ENCODE assay signal across 11 cellular contexts in genomic region chr15:63677778-63678177, GRCh38.
A peak's percentile ranks its signal among the peaks of the same experiment; 100 is the strongest.
DNase-seq lines count a peak whose midpoint lies in the region; ATAC-seq and TF ChIP-seq lines count a peak whose summit lies in the region.
"Had no signal": no experiment of that assay in that cellular context is flagged by ENCODE, and none has a peak within 500 bp of the region (broad histone marks: within the 10 kb centered on the region; RNA-seq: fewer than 3 reads in every experiment).

No MANE protein-coding gene starts in this region.

- intact Hi-C loops in thyroid gland (cut with DNase I), result no loop called here

- 83% methylated on average over 10 of the region's 10 CpGs for WGBS in hepatocyte (ENCODE audit: low lambda C conversion rate, missing lambda C conversion rate)
- 65 to 74% methylated on average over 10 of the region's 10 CpGs for WGBS in thyroid gland, 2 donors

- H3K9me2 ChIP-seq in hepatocyte (replicated peaks; ENCODE audit: insufficient read depth), result no peaks in the 10 kb centered on the region

- TF ChIP-seq CTCF in VCaP (conservative IDR thresholded peaks at IDR 0.05) (no peak), hepatocyte (IDR thresholded peaks at IDR 0.05; ENCODE audit: poor library complexity) (no peak), thyroid gland (IDR thresholded peaks at IDR 0.05) (no peak)

- no peaks in the 10 kb centered on the region for H4K20me1 ChIP-seq in hepatocyte (ENCODE audit: insufficient read depth, poor library complexity, severe bottlenecking)

- H3K9me3 ChIP-seq in hepatocyte (ENCODE audit: low read depth), result no peaks in the 10 kb centered on the region
- no peaks in the 10 kb centered on the region for H3K9me3 ChIP-seq in thyroid gland

- no peaks in the 10 kb centered on the region for H3K27me3 Mint-ChIP-seq in activated T-cell treated with anti-CD3 and anti-CD28 coated beads, Interleukin-2, amount 50 U/mL, for 24 hours
- H3K27me3 Mint-ChIP-seq: activated naive CD4-positive, alpha-beta T cell treated with anti-CD3 and anti-CD28 coated beads, Interleukin-2, amount 50 U/mL, for 24 hours had no signal

- no peak for DNase-seq in activated T-cell treated with anti-CD3 and anti-CD28 coated beads, Interleukin-2, amount 50 U/mL, for 24 hours
- DNase-seq in activated T-cell treated with anti-CD3 and anti-CD28 coated beads, Interleukin-2, amount 50 U/mL, for 48 hours, result no peak
- DNase-seq in hepatocyte (ENCODE audit: low spot score) (peak; percentile 26), thyroid gland (peak; percentile 60 to 64), T-helper 9 cell (no peak)
- DNase-seq: DMS 273 treated with DMSO at 0.1 percent for 48 hours, NCI-H1436 treated with DMSO at 0.1 percent for 48 hours had no signal

- H3K4me3 Mint-ChIP-seq in activated T-cell treated with anti-CD3 and anti-CD28 coated beads, Interleukin-2, amount 50 U/mL, for 24 hours, result no peak overlapping the region
- H3K4me3 Mint-ChIP-seq: activated naive CD4-positive, alpha-beta T cell treated with anti-CD3 and anti-CD28 coated beads, Interleukin-2, amount 50 U/mL, for 24 hours had no signal

- peaks cover 20% of the 10 kb centered on the region for H3K4me1 Mint-ChIP-seq in activated T-cell treated with anti-CD3 and anti-CD28 coated beads, Interleukin-2, amount 50 U/mL, for 24 hours (ENCODE audit: low read depth)

- peaks cover 80% of the 10 kb centered on the region for H3K36me3 Mint-ChIP-seq in activated T-cell treated with anti-CD3 and anti-CD28 coated beads, Interleukin-2, amount 50 U/mL, for 24 hours (ENCODE audit: low read depth)

- no peaks in the 10 kb centered on the region for H3K4me1 ChIP-seq in hepatocyte (ENCODE audit: insufficient read depth)
- no peaks in the 10 kb centered on the region for H3K4me1 ChIP-seq in thyroid gland

- ATAC-seq in GM18858 (IDR thresholded peaks at IDR 0.05; ENCODE audit: unreplicated experiment) (no peak), GM19035 (IDR thresholded peaks at IDR 0.05; ENCODE audit: unreplicated experiment) (no peak)

- H3K4me3 ChIP-seq in hepatocyte (no peak overlapping the region), thyroid gland (replicated peaks in 1 of 3) (no peak overlapping the region)

- H3K27ac Mint-ChIP-seq in activated T-cell treated with anti-CD3 and anti-CD28 coated beads, Interleukin-2, amount 50 U/mL, for 24 hours, result peak overlapping the region; percentile 35
- H3K27ac Mint-ChIP-seq: activated naive CD4-positive, alpha-beta T cell treated with anti-CD3 and anti-CD28 coated beads, Interleukin-2, amount 50 U/mL, for 24 hours had no signal

- no peaks in the 10 kb centered on the region for H3K9me3 Mint-ChIP-seq in activated T-cell treated with anti-CD3 and anti-CD28 coated beads, Interleukin-2, amount 50 U/mL, for 24 hours
- H3K9me3 Mint-ChIP-seq: activated naive CD4-positive, alpha-beta T cell treated with anti-CD3 and anti-CD28 coated beads, Interleukin-2, amount 50 U/mL, for 24 hours had no signal

- no peak overlapping the region for H2AFZ ChIP-seq in hepatocyte

- no peaks in the 10 kb centered on the region for H3K36me3 ChIP-seq in hepatocyte (replicated peaks; ENCODE audit: insufficient read depth, low read depth)
- H3K36me3 ChIP-seq in thyroid gland, result peaks cover 36 to 37% of the 10 kb centered on the region in 2 donors

- no peaks in the 10 kb centered on the region for H3K79me2 ChIP-seq in hepatocyte

- no peak for TF ChIP-seq POLR2A in thyroid gland (IDR thresholded peaks at IDR 0.05)

- H3K27ac ChIP-seq in VCaP (peak overlapping the region; percentile 71), hepatocyte (no peak overlapping the region), thyroid gland (no peak overlapping the region)

- H3K4me2 ChIP-seq in hepatocyte, result no peak overlapping the region

- H3K27me3 ChIP-seq in hepatocyte (no peaks in the 10 kb centered on the region), thyroid gland (no peaks in the 10 kb centered on the region)

Comparison
In these comparisons a context has a peak if more than half of its experiments do, and no peak if none do; other contexts are left out.
1. DNase-seq: peak in hepatocyte (single experiment) and thyroid gland (2 of 2); none in activated T-cell treated with anti-CD3 and anti-CD28 coated beads, Interleukin-2, amount 50 U/mL, for 24 hours (single experiment), activated T-cell treated with anti-CD3 and anti-CD28 coated beads, Interleukin-2, amount 50 U/mL, for 48 hours (0 of 2) and T-helper 9 cell (single experiment).